ENCODE assay signal across 8 cellular contexts in genomic region chr1:26035959-26036755, GRCh38. TPM values are rescaled to one million over a fixed set of nuclear protein-coding genes. Genes with fewer than 3 reads are reported as not detected.
DNase-seq lines count a peak whose midpoint lies in the region; ATAC-seq and TF ChIP-seq lines count a peak whose summit lies in the region.

No MANE protein-coding gene starts in this region.

- no peaks in the 10 kb centered on the region for H3K36me3 Mint-ChIP-seq in activated naive CD8-positive, alpha-beta T cell treated with anti-CD3 and anti-CD28 coated beads for 36 hours

- H3K27me3 Mint-ChIP-seq in activated naive CD8-positive, alpha-beta T cell treated with anti-CD3 and anti-CD28 coated beads for 36 hours = no peaks in the 10 kb centered on the region

- TF ChIP-seq CTCF in DND-41 (IDR thresholded peaks at IDR 0.05; ENCODE audit: borderline replicate concordance, extremely low read depth, low read length, poor library complexity, severe bottlenecking) = peak; percentile 99
- TF ChIP-seq CTCF in SK-N-SH (IDR thresholded peaks at IDR 0.05) = peak; percentile 95
- TF ChIP-seq CTCF in ovary (IDR thresholded peaks at IDR 0.05) = peak; percentile 98 to 99 (median 99)
- TF ChIP-seq CTCF in thoracic aorta (IDR thresholded peaks at IDR 0.05) = peak; percentile 100

- POLR2A ChIA-PET in SK-N-SH (lab: Yijun Ruan, JAX) = interaction anchor here (0.7 to 2.1 kb wide), 3 partner anchors 14 to 141 kb away, joined by 3 to 13 read pairs (median 4); partner anchors contain the start of gene EXTL1

- peak; percentile 72 for DNase-seq in DND-41
- peak; percentile 90 for DNase-seq in HuH-7.5 (ENCODE audit: low spot score)
- DNase-seq in SK-N-SH = peak; percentile 95
- DNase-seq in activated naive CD8-positive, alpha-beta T cell treated with anti-CD3 and anti-CD28 coated beads for 36 hours = peak; percentile 81
- peak; percentile 95 for DNase-seq in Right ventricle myocardium inferior (ENCODE audit: missing footprints)
- DNase-seq in ovary = peak; percentile 80 to 92 (median 87)
- DNase-seq in thoracic aorta (ENCODE audit: low spot score) = peak; percentile 33

- H3K9me2 ChIP-seq in SK-N-SH = no peaks in the 10 kb centered on the region

- no peaks in the 10 kb centered on the region for H3K9me3 Mint-ChIP-seq in activated naive CD8-positive, alpha-beta T cell treated with anti-CD3 and anti-CD28 coated beads for 36 hours

- H4K20me1 ChIP-seq in DND-41 (ENCODE audit: insufficient read depth, low read length) = no peaks in the 10 kb centered on the region
- no peaks in the 10 kb centered on the region for H4K20me1 ChIP-seq in SK-N-SH (ENCODE audit: insufficient read depth)

- TF ChIP-seq RAD21 in SK-N-SH (IDR thresholded peaks at IDR 0.05; ENCODE audit: low read length) = peak; percentile 84

- H2AFZ ChIP-seq in DND-41 (ENCODE audit: low read depth, low read length) = peak overlapping the region; percentile 97
- peak overlapping the region; percentile 100 for H2AFZ ChIP-seq in SK-N-SH (ENCODE audit: low read depth)

- H3K4me2 ChIP-seq in DND-41 (ENCODE audit: insufficient read depth, low read length) = peak overlapping the region; percentile 98
- peak overlapping the region; percentile 98 for H3K4me2 ChIP-seq in SK-N-SH

- no peaks in the 10 kb centered on the region for H3K79me2 ChIP-seq in DND-41 (ENCODE audit: insufficient read depth, low read length)
- H3K79me2 ChIP-seq in SK-N-SH (ENCODE audit: insufficient read depth) = no peaks in the 10 kb centered on the region

- TF ChIP-seq EP300 in SK-N-SH (IDR thresholded peaks at IDR 0.05; ENCODE audit: borderline replicate concordance in 1 of 2, low read depth in 1 of 2, low read length in 1 of 2) (no peak), ovary (IDR thresholded peaks at IDR 0.05) (no peak)

- peak overlapping the region; percentile 82 for H3K4me3 Mint-ChIP-seq in activated naive CD8-positive, alpha-beta T cell treated with anti-CD3 and anti-CD28 coated beads for 36 hours

- H3F3A ChIP-seq in SK-N-SH (replicated peaks; ENCODE audit: insufficient read depth) = peaks cover 4% of the 10 kb centered on the region

- intact Hi-C loops in Right ventricle myocardium inferior (cut with DNase I) = loop anchor here (1.0 to 5.0 kb wide), 5 partner anchors 31 to 196 kb away; partner anchors contain the start of genes CEP85, FAM110D and TRIM63
- intact Hi-C loops in ovary (cut with DNase I) = loop anchor here in 3 of 4 donors (5.0 to 10.0 kb wide), 3 partner anchors 106 to 119 kb away; partner anchors contain the start of gene FAM110D (in 1 of the 3)

- H3K9ac ChIP-seq in DND-41 (ENCODE audit: low read depth, low read length) (peak overlapping the region; percentile 72), SK-N-SH (peak overlapping the region; percentile 66; the same call in 1 of the 2 replicates)

- peak overlapping the region; percentile 49 for H3K27ac Mint-ChIP-seq in activated naive CD8-positive, alpha-beta T cell treated with anti-CD3 and anti-CD28 coated beads for 36 hours

- H3K4me1 Mint-ChIP-seq in activated naive CD8-positive, alpha-beta T cell treated with anti-CD3 and anti-CD28 coated beads for 36 hours = peaks cover 12% of the 10 kb centered on the region

- WGBS in SK-N-SH (ENCODE audit: low lambda C conversion rate) = 0% methylated on average over 17 of the region's 39 CpGs
- 3 to 7% (median 4%) methylated on average over 38 to 39 of the region's 39 CpGs for WGBS in ovary, 3 donors

- H3K4me1 ChIP-seq in DND-41 (ENCODE audit: insufficient read depth, low read length) (peaks cover 23% of the 10 kb centered on the region), SK-N-SH (ENCODE audit: control insufficient read depth in 1 of 2, insufficient read depth in 2 of 2, low read depth in 1 of 2, low read length in 1 of 2) (peaks cover 0 to 12% of the 10 kb centered on the region in 2 experiments; a peak in 1 of 4 replicates), ovary (ENCODE audit: insufficient read depth) (peaks cover 1% of the 10 kb centered on the region), thoracic aorta (ENCODE audit: control insufficient read depth in 1 of 2, low read depth in 2 of 2) (peaks cover 8 to 13% of the 10 kb centered on the region in 2 donors)

- no peak for TF ChIP-seq POLR2A in ovary (IDR thresholded peaks at IDR 0.05)

- ATAC-seq in DND-41 (ENCODE audit: insufficient read depth, low read depth) = peak; percentile 66
- ATAC-seq in GM21528 (IDR thresholded peaks at IDR 0.05; ENCODE audit: low FRiP score, unreplicated experiment) = peak; percentile 71
- ATAC-seq in Right ventricle myocardium inferior = peak; percentile 89
- ATAC-seq in thoracic aorta (ENCODE audit: insufficient number of reproducible peaks, low FRiP score, low read depth) = peak; percentile 79

- no peaks in the 10 kb centered on the region for H3K9me3 ChIP-seq in DND-41 (ENCODE audit: insufficient read depth, low read length, severe bottlenecking)
- no peaks in the 10 kb centered on the region for H3K9me3 ChIP-seq in SK-N-SH
- no peaks in the 10 kb centered on the region for H3K9me3 ChIP-seq in ovary
- H3K9me3 ChIP-seq in thoracic aorta = no peaks in the 10 kb centered on the region

- CTCF ChIA-PET in SK-N-SH (lab: Yijun Ruan, JAX) = interaction anchor here (0.6 to 4.1 kb wide), 47 partner anchors 9 to 849 kb away, joined by 3 to 58 read pairs (median 5); partner anchors contain the start of genes CEP85, EXTL1, PAFAH2 and PDIK1L

- H3K27ac ChIP-seq in DND-41 (ENCODE audit: low read length) (peak overlapping the region; percentile 63; the same call in 1 of the 2 replicates), SK-N-SH (ENCODE audit: low read depth in 2 of 2, low read length in 1 of 2) (peak overlapping the region in 1 of 2 experiments; percentile 69; a peak in 1 of 4 replicates), ovary (peak overlapping the region; percentile 72 to 90), thoracic aorta (peak overlapping the region in 1 of 2 donors; percentile 60)

- H3K36me3 ChIP-seq in DND-41 (ENCODE audit: insufficient read depth, low read length) (no peaks in the 10 kb centered on the region; the same call in 1 of the 2 replicates), SK-N-SH (replicated peaks in 1 of 2; ENCODE audit: control insufficient read depth in 1 of 2, insufficient read depth in 2 of 2, low read length in 1 of 2) (no peaks in the 10 kb centered on the region), ovary (no peaks in the 10 kb centered on the region), thoracic aorta (no peaks in the 10 kb centered on the region)

- peak overlapping the region; percentile 81 to 88 for H3K4me3 ChIP-seq in DND-41 (ENCODE audit: low read depth in 1 of 2, low read length in 2 of 2)
- peak overlapping the region; percentile 87 to 99 for H3K4me3 ChIP-seq in SK-N-SH (ENCODE audit: low read depth in 2 of 2, low read length in 1 of 2)
- H3K4me3 ChIP-seq in ovary = peak overlapping the region; percentile 54
- H3K4me3 ChIP-seq in thoracic aorta = peak overlapping the region; percentile 98

- H3K27me3 ChIP-seq in DND-41 (ENCODE audit: insufficient read depth, low read length, poor library complexity) (peaks cover 11% of the 10 kb centered on the region), SK-N-SH (ENCODE audit: insufficient read depth) (peaks cover 5% of the 10 kb centered on the region; the same call in 1 of the 2 replicates), ovary (no peaks in the 10 kb centered on the region), thoracic aorta (replicated peaks; ENCODE audit: insufficient read depth) (no peaks in the 10 kb centered on the region)

TF ChIP-seq in SK-N-SH, 30 proteins besides CTCF, POLR2A, EP300 and RAD21 (continues in another document):
- no peak for TF ChIP-seq IRF3 (IDR thresholded peaks at IDR 0.05; ENCODE audit: low read depth, low read length)
- TF ChIP-seq SMC3 (IDR thresholded peaks at IDR 0.05; ENCODE audit: low read depth, low read length) = peak; percentile 74

RNA-seq across cellular contexts. Expression of gene SLC30A2, which starts 9.8 kb away (rescaled TPM):
- polyA plus RNA-seq in SK-N-SH (2012; rRNA removed) (not detected in 2 replicates), ovary (not detected)
- polyA plus RNA-seq in SK-N-SH (2012; cell fraction: cytosol; rRNA removed) = not detected in 2 replicates
- polyA plus RNA-seq in SK-N-SH (2012; cell fraction: nucleus; rRNA removed) = not detected in 2 replicates
- not detected for total RNA-seq in activated naive CD8-positive, alpha-beta T cell treated with anti-CD3 and anti-CD28 coated beads for 36 hours
- total RNA-seq in Right ventricle myocardium inferior (4.0 TPM), ovary (under 1 TPM in 4 of 7 donors, not detected in 3; 0.11 to 0.80 (median 0.17) TPM), thoracic aorta (not detected)

RNA-seq across cellular contexts. Expression of gene EXTL1, which starts 14.6 kb away (rescaled TPM):
- 0.58 and 1.1 TPM in 2 replicates for polyA plus RNA-seq in SK-N-SH (2012; rRNA removed)
- 0.33 and 0.51 TPM in 2 replicates for polyA plus RNA-seq in SK-N-SH (2012; cell fraction: cytosol; rRNA removed)
- 3.7 and 3.8 TPM in 2 replicates for polyA plus RNA-seq in SK-N-SH (2012; cell fraction: nucleus; rRNA removed)
- not detected for total RNA-seq in activated naive CD8-positive, alpha-beta T cell treated with anti-CD3 and anti-CD28 coated beads for 36 hours
- total RNA-seq in Right ventricle myocardium inferior = 11.2 TPM
- total RNA-seq in ovary = 1 to 10 TPM; 1.7 to 4.5 (median 3.7) TPM
- polyA plus RNA-seq in ovary = 1 to 10 TPM in 1 of 2 donors, under 1 TPM in 1; 0.47 to 1.5 TPM
- 1 to 10 TPM in 1 of 2 donors, not detected in 1; 1.6 TPM for total RNA-seq in thoracic aorta

RNA-seq across cellular contexts. Expression of gene TRIM63, which starts 31.3 kb away (rescaled TPM):
- polyA plus RNA-seq in SK-N-SH (2012; rRNA removed) (not detected in 2 replicates), ovary (under 1 TPM; 0.06 to 0.27 TPM)
- polyA plus RNA-seq in SK-N-SH (2012; cell fraction: cytosol; rRNA removed) = not detected in 2 replicates
- polyA plus RNA-seq in SK-N-SH (2012; cell fraction: nucleus; rRNA removed) = 0.02 TPM in 1 of 2 replicates, not detected in the other
- not detected for total RNA-seq in activated naive CD8-positive, alpha-beta T cell treated with anti-CD3 and anti-CD28 coated beads for 36 hours
- total RNA-seq in Right ventricle myocardium inferior (212 TPM), ovary (1 to 10 TPM in 1 of 7 donors, under 1 TPM in 1, not detected in 5; 0.12 to 1.6 TPM), thoracic aorta (not detected)

RNA-seq across cellular contexts. Expression of gene PAFAH2, which starts 38.3 kb away (rescaled TPM):
- 10.8 and 16.0 TPM in 2 replicates for polyA plus RNA-seq in SK-N-SH (2012; rRNA removed)
- 14.2 and 15.5 TPM in 2 replicates for polyA plus RNA-seq in SK-N-SH (2012; cell fraction: cytosol; rRNA removed)
- polyA plus RNA-seq in SK-N-SH (2012; cell fraction: nucleus; rRNA removed) = 10.1 and 13.5 TPM in 2 replicates
- total RNA-seq in activated naive CD8-positive, alpha-beta T cell treated with anti-CD3 and anti-CD28 coated beads for 36 hours = 1 to 10 TPM; 8.6 to 8.8 TPM
- total RNA-seq in Right ventricle myocardium inferior = 9.7 TPM
- total RNA-seq in ovary = 10 to 100 TPM in 1 of 7 donors, 1 to 10 TPM in 6; 4.6 to 10.2 (median 6.1) TPM
- polyA plus RNA-seq in ovary = 10 to 100 TPM in 1 of 2 donors, 1 to 10 TPM in 1; 3.4 to 12.1 TPM
- 1 to 10 TPM; 3.6 to 6.9 TPM for total RNA-seq in thoracic aorta

Comparison
In these comparisons a context has a peak if more than half of its experiments do, and no peak if none do; other contexts are left out.
1. DNase-seq: peak in every context shown above with its lines; median percentile 95 in SK-N-SH; 95 in Right ventricle myocardium inferior; 90 in HuH-7.5; 87 in ovary; 81 in activated naive CD8-positive, alpha-beta T cell treated with anti-CD3 and anti-CD28 coated beads for 36 hours; 72 in DND-41; 33 in thoracic aorta.
2. RNA of gene TRIM63, which starts 31.3 kb away (total RNA-seq): 212 TPM in Right ventricle myocardium inferior (single experiment); not detected in thoracic aorta, 0.12 to 1.6 TPM in ovary and not detected in activated naive CD8-positive, alpha-beta T cell treated with anti-CD3 and anti-CD28 coated beads for 36 hours; every median in the first group is over 10 times any median in the second.
3. Peak in every context shown above with its lines, with median percentiles within 50 percentile points of each other: ATAC-seq, H3K4me3 ChIP-seq and CTCF ChIP-seq.